ENCODE assay signal across 16 cellular contexts in the genomic region with DNA sequence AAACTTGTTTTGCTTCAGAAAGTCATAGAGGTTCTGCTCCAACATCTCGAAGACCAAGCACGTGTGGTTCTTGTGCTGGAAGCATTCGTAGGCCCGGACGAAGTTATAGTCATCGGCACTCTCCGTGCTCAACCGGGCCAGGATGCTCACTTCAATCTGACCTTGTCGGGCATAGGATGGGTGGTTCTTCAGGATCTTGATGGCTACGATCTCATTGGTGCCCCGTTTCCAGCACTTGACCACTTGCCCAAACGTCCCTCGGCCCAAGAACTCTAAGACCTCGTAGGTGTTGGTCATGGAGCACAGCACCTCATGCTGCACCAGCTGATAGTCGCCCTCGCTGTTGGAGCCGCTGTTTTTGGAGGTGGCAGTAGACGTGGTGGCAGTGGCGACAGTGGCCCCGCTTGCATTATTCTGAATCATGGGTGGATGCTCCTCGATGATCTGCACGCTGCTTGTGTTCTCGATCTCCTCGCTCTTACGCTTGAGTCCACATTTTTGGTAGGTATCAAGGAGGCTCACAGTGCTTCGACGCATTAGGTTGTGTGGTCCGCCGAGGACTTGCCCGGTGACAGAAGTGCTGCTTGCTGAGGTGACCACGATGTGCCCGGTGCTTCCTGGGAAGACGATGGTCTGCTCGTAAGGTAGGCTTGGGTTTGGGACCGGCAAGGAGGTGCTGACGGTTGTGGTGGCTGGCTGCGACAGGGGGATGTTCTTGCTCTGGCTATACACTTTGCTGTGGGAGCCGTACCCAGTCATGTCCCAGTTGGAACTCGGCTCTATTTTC.
DNase-seq lines count a peak whose midpoint lies in the region; ATAC-seq and TF ChIP-seq lines count a peak whose summit lies in the region.
"Had no signal": no experiment of that assay in that cellular context is flagged by ENCODE, and none has a peak within 500 bp of the region (broad histone marks: within the 10 kb centered on the region; RNA-seq: fewer than 3 reads in every experiment).

No MANE protein-coding gene starts in this region.

- RAD21 ChIA-PET in HCT116 (lab: Charles Lee; ENCODE audit: low non-redundant PET in 1 of 2, low total read pairs in 2 of 2, uncharacterized antibody in 2 of 2, unreplicated experiment in 2 of 2) = no interaction called here

- no peak overlapping the region for H3K4me3 ChIP-seq in A673 (ENCODE audit: low read depth, low read length, poor library complexity, severe bottlenecking)
- no peak overlapping the region for H3K4me3 ChIP-seq in HCT116 (replicated peaks in 1 of 2; ENCODE audit: low read depth in 1 of 2, low read length in 2 of 2)
- no peak overlapping the region for H3K4me3 ChIP-seq in coronary artery
- H3K4me3 ChIP-seq in neutrophil (ENCODE audit: low read depth in 1 of 2, low read length in 1 of 2) = no peak overlapping the region
- H3K4me3 ChIP-seq: SJSA1 had no signal

- no peak overlapping the region for H3K9ac ChIP-seq in HCT116 (ENCODE audit: low read length)

- BruUV-seq in A673 (replicated peaks; lab: Mats Ljungman, UMichigan) (TSS peak; percentile 53), HCT116 (replicated peaks; lab: Mats Ljungman, UMichigan) (TSS peak; percentile 61)

- H3K4me3 Mint-ChIP-seq in activated naive CD8-positive, alpha-beta T cell treated with anti-CD3 and anti-CD28 coated beads for 36 hours = no peak overlapping the region
- H3K4me3 Mint-ChIP-seq: H9 had no signal

- H3K36me3 Mint-ChIP-seq in activated naive CD8-positive, alpha-beta T cell treated with anti-CD3 and anti-CD28 coated beads for 36 hours = peaks cover 7% of the 10 kb centered on the region

- no peak overlapping the region for H3K27ac Mint-ChIP-seq in activated naive CD8-positive, alpha-beta T cell treated with anti-CD3 and anti-CD28 coated beads for 36 hours
- H3K27ac Mint-ChIP-seq: H9 had no signal

- TF ChIP-seq POLR2A in HCT116 (IDR thresholded peaks at IDR 0.05; ENCODE audit: borderline replicate concordance, extremely low read depth, insufficient read depth, insufficient read length) = no peak

- intact Hi-C loops in A673 (cut with micrococcal nuclease; ENCODE audit: unreplicated experiment) = no loop called here
- intact Hi-C loops in HCT116 (cut with micrococcal nuclease) = no loop called here

- no peaks in the 10 kb centered on the region for H3K9me3 ChIP-seq in A673 (ENCODE audit: low read depth, low read length, poor library complexity, severe bottlenecking)
- H3K9me3 ChIP-seq in HCT116 (ENCODE audit: control insufficient read depth in 1 of 2, insufficient read depth in 1 of 2, low read depth in 1 of 2, low read length in 2 of 2) = no peaks in the 10 kb centered on the region
- no peaks in the 10 kb centered on the region for H3K9me3 ChIP-seq in neutrophil
- H3K9me3 ChIP-seq: SJSA1 had no signal

- peaks cover 26% of the 10 kb centered on the region; the same call in 1 of the 2 replicates for H3K79me2 ChIP-seq in HCT116 (ENCODE audit: insufficient read depth, low read length)

- TF ChIP-seq CTCF in A673 (conservative IDR thresholded peaks at IDR 0.05; ENCODE audit: low read depth, low read length) = no peak
- no peak for TF ChIP-seq CTCF in HCT116 (IDR thresholded peaks at IDR 0.05 in 2 of 3, conservative IDR thresholded peaks at IDR 0.05 in 1 of 3; ENCODE audit: borderline replicate concordance in 1 of 3, insufficient read depth in 1 of 3, low read depth in 2 of 3, low read length in 2 of 3)
- TF ChIP-seq CTCF in coronary artery (IDR thresholded peaks at IDR 0.05) = no peak
- TF ChIP-seq CTCF in neutrophil (IDR thresholded peaks at IDR 0.05) = no peak

- H3K36me3 ChIP-seq in A673 (ENCODE audit: insufficient read depth, low read length, poor library complexity, severe bottlenecking) (peaks cover 6% of the 10 kb centered on the region), HCT116 (ENCODE audit: control insufficient read depth in 1 of 2, insufficient read depth in 2 of 2, low read length in 2 of 2) (peaks cover 4 to 11% of the 10 kb centered on the region in 2 experiments; a peak in 2 of 4 replicates), neutrophil (peaks cover 35% of the 10 kb centered on the region)

- POLR2A ChIA-PET in A673 (lab: Charles Lee; ENCODE audit: low non-redundant PET) (no interaction called here), HCT116 (lab: Charles Lee) (no interaction called here)

- DNase-seq in A673 (ENCODE audit: low spot score) (no peak), HCT116 (ENCODE audit: low read depth, low spot score) (no peak), coronary artery (ENCODE audit: low spot score) (peak; percentile 66), putamen (ENCODE audit: low spot score) (no peak)
- no peak for DNase-seq in central memory CD4-positive, alpha-beta T cell
- DNase-seq in activated naive CD8-positive, alpha-beta T cell treated with anti-CD3 and anti-CD28 coated beads for 36 hours = no peak
- DNase-seq in activated naive CD4-positive, alpha-beta T cell treated with Interleukin-2 at 50 U/mL for 16 hours = no peak
- DNase-seq: EL, H9, NCI-H1436, NCI-H2029, NCI-H2171, NCI-H446, OCI-M1 had no signal

- no peaks in the 10 kb centered on the region for H3K9me2 ChIP-seq in HCT116 (ENCODE audit: insufficient read depth)

- CTCF ChIA-PET in A673 (lab: Charles Lee) = no interaction called here
- CTCF ChIA-PET in HCT116 (lab: Charles Lee) = no interaction called here

- H4K20me1 ChIP-seq in HCT116 (ENCODE audit: insufficient read depth) = no peaks in the 10 kb centered on the region

- no peak for ATAC-seq in HCT116

- no peak overlapping the region for H2AFZ ChIP-seq in HCT116 (ENCODE audit: low read depth, low read length, poor library complexity, severe bottlenecking)

- H3K27me3 Mint-ChIP-seq in activated naive CD8-positive, alpha-beta T cell treated with anti-CD3 and anti-CD28 coated beads for 36 hours = no peaks in the 10 kb centered on the region

- H3K4me1 ChIP-seq in A673 (ENCODE audit: insufficient read depth, low read length, poor library complexity, severe bottlenecking) (no peaks in the 10 kb centered on the region), HCT116 (ENCODE audit: control insufficient read depth in 1 of 2, insufficient read depth in 2 of 2, low read length in 2 of 2) (peaks cover 8 to 15% of the 10 kb centered on the region in 2 experiments), neutrophil (ENCODE audit: control insufficient read depth in 1 of 2, insufficient read depth in 1 of 2, low read depth in 1 of 2, low read length in 1 of 2) (peaks cover 78 to 79% of the 10 kb centered on the region in 2 experiments)

- peaks cover 3% of the 10 kb centered on the region for H3K4me1 Mint-ChIP-seq in activated naive CD8-positive, alpha-beta T cell treated with anti-CD3 and anti-CD28 coated beads for 36 hours

- no peak for TF ChIP-seq RAD21 in HCT116 (IDR thresholded peaks at IDR 0.05; ENCODE audit: low read depth)

- H3K27me3 ChIP-seq in A673 (replicated peaks; ENCODE audit: insufficient read depth, low read depth, low read length, poor library complexity) (no peaks in the 10 kb centered on the region), HCT116 (ENCODE audit: insufficient read depth, low read length) (no peaks in the 10 kb centered on the region), neutrophil (no peaks in the 10 kb centered on the region)
- H3K27me3 ChIP-seq: SJSA1 had no signal

- no peak overlapping the region for H3K4me2 ChIP-seq in HCT116 (ENCODE audit: low read length)

- H3K27ac ChIP-seq in A673 (ENCODE audit: low read depth, low read length, poor library complexity, severe bottlenecking) (no peak overlapping the region), HCT116 (ENCODE audit: low read depth, low read length) (no peak overlapping the region), coronary artery (no peak overlapping the region), neutrophil (peak overlapping the region; percentile 93)
- H3K27ac ChIP-seq: SJSA1 had no signal

- H3K9me3 Mint-ChIP-seq in activated naive CD8-positive, alpha-beta T cell treated with anti-CD3 and anti-CD28 coated beads for 36 hours = no peaks in the 10 kb centered on the region
- H3K9me3 Mint-ChIP-seq: H9 had no signal

TF ChIP-seq in HCT116, 20 proteins besides CTCF, POLR2A, EP300 and RAD21:
- TF ChIP-seq SIN3A (IDR thresholded peaks at IDR 0.05; ENCODE audit: low read depth) = no peak
- no peak for TF ChIP-seq MAX (IDR thresholded peaks at IDR 0.05)
- TF ChIP-seq TCF7L2 (IDR thresholded peaks at IDR 0.05; ENCODE audit: borderline replicate concordance, extremely low read depth, insufficient read depth, insufficient read length) = no peak
- TF ChIP-seq YY1 (IDR thresholded peaks at IDR 0.05; ENCODE audit: extremely low read depth, insufficient replicate concordance, low read depth, low read length) = no peak
TF ChIP-seq in HCT116: peak in this region for 0.
